ENCODE assay signal across 14 cellular contexts in the genomic region with DNA sequence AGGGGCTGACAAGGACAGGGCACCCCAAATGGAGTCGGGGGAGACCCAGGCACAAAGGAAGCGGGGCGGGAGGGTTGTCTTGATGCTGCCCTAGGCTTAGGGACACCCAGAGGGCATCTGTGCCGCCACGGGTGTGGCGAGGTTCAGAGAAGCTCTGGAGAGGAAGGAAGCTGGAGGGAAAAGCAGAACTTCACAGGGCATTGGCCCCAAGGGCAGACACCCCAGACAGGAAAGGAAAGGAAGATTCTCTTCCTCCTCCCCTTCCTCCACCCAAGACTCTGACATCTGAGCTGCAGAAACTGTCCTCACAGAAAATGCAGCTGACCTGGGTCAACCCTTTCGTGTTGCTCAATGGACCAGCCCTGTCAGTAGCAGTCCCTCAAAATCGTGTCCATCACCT. TPM values are rescaled to one million over a fixed set of nuclear protein-coding genes. Genes with fewer than 3 reads are reported as not detected.
DNase-seq lines count a peak whose midpoint lies in the region; ATAC-seq and TF ChIP-seq lines count a peak whose summit lies in the region.
"Had no signal": no experiment of that assay in that cellular context is flagged by ENCODE, and none has a peak within 500 bp of the region (broad histone marks: within the 10 kb centered on the region; RNA-seq: fewer than 3 reads in every experiment).

No MANE protein-coding gene starts in this region.

- no peak for TF ChIP-seq CTCF in activated CD8-positive, alpha-beta T cell treated with anti-CD3 and anti-CD28 coated beads for 36 hours (IDR thresholded peaks at IDR 0.05)
- TF ChIP-seq CTCF in left lung (IDR thresholded peaks at IDR 0.05) = no peak
- TF ChIP-seq CTCF in upper lobe of left lung (IDR thresholded peaks at IDR 0.05) = no peak
- TF ChIP-seq CTCF in osteocyte (IDR thresholded peaks at IDR 0.05) = no peak

- no peak overlapping the region for H3K4me3 ChIP-seq in left lung
- no peak overlapping the region for H3K4me3 ChIP-seq in upper lobe of left lung
- H3K4me3 ChIP-seq: adrenal gland, suprapubic skin had no signal

- H3K36me3 Mint-ChIP-seq in activated naive CD4-positive, alpha-beta T cell treated with anti-CD3 and anti-CD28 coated beads, Interleukin-2, amount 10 ng/mL, durations not matched to agents 7 days and 5 days = peaks cover 33% of the 10 kb centered on the region
- peaks cover 44% of the 10 kb centered on the region for H3K36me3 Mint-ChIP-seq in activated CD8-positive, alpha-beta T cell treated with anti-CD3 and anti-CD28 coated beads for 36 hours (ENCODE audit: low read depth)
- peaks cover 3% of the 10 kb centered on the region for H3K36me3 Mint-ChIP-seq in osteocyte (ENCODE audit: unreplicated experiment)

- POLR2A ChIA-PET in activated CD8-positive, alpha-beta T cell treated with anti-CD3 and anti-CD28 coated beads for 36 hours (lab: Charles Lee) = interaction anchor here (1.0 to 5.2 kb wide), 9 partner anchors 8 to 61 kb away, joined by 3 to 51 read pairs (median 5); no protein-coding TSS in a partner anchor

- H3K27ac Mint-ChIP-seq in activated naive CD4-positive, alpha-beta T cell treated with anti-CD3 and anti-CD28 coated beads, Interleukin-2, amount 10 ng/mL, durations not matched to agents 7 days and 5 days = peak overlapping the region; percentile 86
- peak overlapping the region; percentile 96 for H3K27ac Mint-ChIP-seq in activated CD8-positive, alpha-beta T cell treated with anti-CD3 and anti-CD28 coated beads for 36 hours
- H3K27ac Mint-ChIP-seq in osteocyte (ENCODE audit: unreplicated experiment) = no peak overlapping the region

- TF ChIP-seq POLR2A in upper lobe of left lung (IDR thresholded peaks at IDR 0.05) = peak in 1 of 4 donors; percentile 8

- TF ChIP-seq EP300 in upper lobe of left lung (IDR thresholded peaks at IDR 0.05) = no peak

- no peaks in the 10 kb centered on the region for H3K9me3 ChIP-seq in left lung
- H3K9me3 ChIP-seq in upper lobe of left lung = no peaks in the 10 kb centered on the region
- H3K9me3 ChIP-seq: adrenal gland, suprapubic skin had no signal

- H3K27me3 ChIP-seq in left lung = no peaks in the 10 kb centered on the region
- H3K27me3 ChIP-seq in upper lobe of left lung = no peaks in the 10 kb centered on the region
- H3K27me3 ChIP-seq: adrenal gland, suprapubic skin had no signal

- ATAC-seq in activated CD8-positive, alpha-beta T cell treated with anti-CD3 and anti-CD28 coated beads for 36 hours = no peak
- ATAC-seq in left lung = peak; percentile 59
- ATAC-seq in upper lobe of left lung (ENCODE audit: low FRiP score in 2 of 2) = peak; percentile 69 to 78
- ATAC-seq: HCT116 had no signal

- CTCF ChIA-PET in activated naive CD4-positive, alpha-beta T cell treated with anti-CD3 and anti-CD28 coated beads, Interleukin-2, amount 10 ng/mL, durations not matched to agents 7 days and 5 days (lab: Charles Lee) = interaction anchor here (1.2 to 2.1 kb wide), 3 partner anchors 15 to 60 kb away, joined by 3 to 7 read pairs (median 5); no protein-coding TSS in a partner anchor
- CTCF ChIA-PET in activated CD8-positive, alpha-beta T cell treated with anti-CD3 and anti-CD28 coated beads for 36 hours (lab: Charles Lee) = interaction anchor here (0.7 to 2.7 kb wide), 9 partner anchors 15 to 194 kb away, joined by 3 to 11 read pairs (median 4); partner anchors contain the start of gene DNMT3A

- H3K4me1 ChIP-seq in left lung = peaks cover 16 to 51% of the 10 kb centered on the region in 2 donors
- peaks cover 38 to 54% (median 43%) of the 10 kb centered on the region in 4 donors for H3K4me1 ChIP-seq in upper lobe of left lung

- H3K36me3 ChIP-seq in left lung (peaks cover 0 to 22% of the 10 kb centered on the region in 2 donors), upper lobe of left lung (peaks cover 0 to 19% (median 7%) of the 10 kb centered on the region in 4 donors)
- H3K36me3 ChIP-seq: suprapubic skin had no signal

- no peak for DNase-seq in activated naive CD4-positive, alpha-beta T cell treated with anti-CD3 and anti-CD28 coated beads, Interleukin-2, amount 10 ng/mL, durations not matched to agents 7 days and 5 days
- no peak for DNase-seq in activated naive CD4-positive, alpha-beta T cell (lab: John Stamatoyannopoulos, UW)
- DNase-seq in activated CD8-positive, alpha-beta T cell treated with anti-CD3 and anti-CD28 coated beads for 36 hours = no peak
- DNase-seq in left lung (peak; percentile 79 to 91), upper lobe of left lung (peak in 1 of 2 donors; percentile 58), SHP77 (lab: John Stamatoyannopoulos, UW) (no peak), osteocyte (ENCODE audit: extremely low spot score, unreplicated experiment) (no peak), HT-29 (ENCODE audit: low spot score) (no peak)
- DNase-seq: endodermal cell, NCI-H1417 treated with DMSO at 0.1 percent for 48 hours had no signal

- WGBS in upper lobe of left lung, 2 donors = 49 to 51% methylated on average over 8 of the region's 8 CpGs

- intact Hi-C loops in activated CD8-positive, alpha-beta T cell treated with anti-CD3 and anti-CD28 coated beads for 36 hours (cut with micrococcal nuclease) = no loop called here
- intact Hi-C loops in left lung (cut with DNase I) = no loop called here

- no peaks in the 10 kb centered on the region for H3K27me3 Mint-ChIP-seq in activated naive CD4-positive, alpha-beta T cell treated with anti-CD3 and anti-CD28 coated beads, Interleukin-2, amount 10 ng/mL, durations not matched to agents 7 days and 5 days
- no peaks in the 10 kb centered on the region for H3K27me3 Mint-ChIP-seq in activated CD8-positive, alpha-beta T cell treated with anti-CD3 and anti-CD28 coated beads for 36 hours
- no peaks in the 10 kb centered on the region for H3K27me3 Mint-ChIP-seq in osteocyte (ENCODE audit: unreplicated experiment)

- H3K4me1 Mint-ChIP-seq in activated naive CD4-positive, alpha-beta T cell treated with anti-CD3 and anti-CD28 coated beads, Interleukin-2, amount 10 ng/mL, durations not matched to agents 7 days and 5 days = peaks cover 66% of the 10 kb centered on the region
- H3K4me1 Mint-ChIP-seq in activated CD8-positive, alpha-beta T cell treated with anti-CD3 and anti-CD28 coated beads for 36 hours (ENCODE audit: low read depth) = peaks cover 60% of the 10 kb centered on the region
- H3K4me1 Mint-ChIP-seq in osteocyte (ENCODE audit: unreplicated experiment) = peaks cover 15% of the 10 kb centered on the region

- H3K9me3 Mint-ChIP-seq in activated naive CD4-positive, alpha-beta T cell treated with anti-CD3 and anti-CD28 coated beads, Interleukin-2, amount 10 ng/mL, durations not matched to agents 7 days and 5 days = no peaks in the 10 kb centered on the region
- H3K9me3 Mint-ChIP-seq in activated CD8-positive, alpha-beta T cell treated with anti-CD3 and anti-CD28 coated beads for 36 hours = no peaks in the 10 kb centered on the region
- H3K9me3 Mint-ChIP-seq in osteocyte (ENCODE audit: unreplicated experiment) = no peaks in the 10 kb centered on the region

- H3K27ac ChIP-seq in left lung (peak overlapping the region in 1 of 2 donors; percentile 78), upper lobe of left lung (peak overlapping the region; percentile 43 to 86 (median 68))
- H3K27ac ChIP-seq: suprapubic skin, VCaP had no signal

- no peak overlapping the region for H3K4me3 Mint-ChIP-seq in activated naive CD4-positive, alpha-beta T cell treated with anti-CD3 and anti-CD28 coated beads, Interleukin-2, amount 10 ng/mL, durations not matched to agents 7 days and 5 days
- no peak overlapping the region for H3K4me3 Mint-ChIP-seq in activated CD8-positive, alpha-beta T cell treated with anti-CD3 and anti-CD28 coated beads for 36 hours
- H3K4me3 Mint-ChIP-seq in osteocyte (ENCODE audit: unreplicated experiment) = no peak overlapping the region
- H3K4me3 Mint-ChIP-seq: endodermal cell had no signal

RNA-seq across cellular contexts. Expression of gene DNMT3A, which starts 25.6 kb away (rescaled TPM):
- total RNA-seq in activated CD8-positive, alpha-beta T cell treated with anti-CD3 and anti-CD28 coated beads for 36 hours = 10 to 100 TPM; 84.8 to 97.8 TPM
- total RNA-seq in left lung (10 to 100 TPM; 37.5 to 38.7 TPM), upper lobe of left lung (10 to 100 TPM in 5 of 6 donors, 1 to 10 TPM in 1; 7.8 to 49.2 (median 30.4) TPM), osteocyte (80.2 and 85.2 TPM in 2 replicates)
- 10.8 and 11.3 TPM in 2 replicates for total RNA-seq in HT-29 (2014; rRNA removed; shearing (Covaris generic))

Comparison
In these comparisons a context has a peak if more than half of its experiments do, and no peak if none do; other contexts are left out.
1. DNase-seq: peak in left lung (2 of 2); none in activated naive CD4-positive, alpha-beta T cell treated with anti-CD3 and anti-CD28 coated beads, Interleukin-2, amount 10 ng/mL, durations not matched to agents 7 days and 5 days (single experiment), activated naive CD4-positive, alpha-beta T cell (0 of 4), activated CD8-positive, alpha-beta T cell treated with anti-CD3 and anti-CD28 coated beads for 36 hours (single experiment), SHP77 (0 of 2), osteocyte (single experiment) and HT-29 (single experiment).